In genomic region chr10:61628199-61628874, GRCh38 we compare ENCODE assay signal across 1 cellular context.
TF ChIP-seq lines count a peak whose summit lies in the region.

No MANE protein-coding gene starts in this region.

TF ChIP-seq in SK-N-SH, 30 proteins besides CTCF, POLR2A, EP300 and RAD21 (continued from another document):
- TF ChIP-seq REST (IDR thresholded peaks at IDR 0.05; ENCODE audit: low read depth, low read length) (no peak), NRF1 (IDR thresholded peaks at IDR 0.05; ENCODE audit: low read depth, low read length) (no peak), TCF12 (IDR thresholded peaks at IDR 0.05) (peak; percentile 68; the same call in 1 of the 2 replicates), RXRA (IDR thresholded peaks at IDR 0.05; ENCODE audit: borderline replicate concordance, low read depth) (no peak), FOXJ3 (CRISPR knock-in tag; IDR thresholded peaks at IDR 0.05) (no peak), RCOR1 (IDR thresholded peaks at IDR 0.05; ENCODE audit: low read length) (no peak), USF1 (IDR thresholded peaks at IDR 0.05; ENCODE audit: borderline replicate concordance, low read depth) (no peak), JUND (IDR thresholded peaks at IDR 0.05) (peak; percentile 66), FOSL2 (IDR thresholded peaks at IDR 0.05; ENCODE audit: borderline replicate concordance, low read depth) (peak; percentile 77), TAF1 (IDR thresholded peaks at IDR 0.05; ENCODE audit: borderline replicate concordance, low read depth, low read length) (0 out of 2 replicates have a peak, but pooled peaks have one; percentile 25), ELF1 (IDR thresholded peaks at IDR 0.05) (no peak), YY1 (IDR thresholded peaks at IDR 0.05; ENCODE audit: low read depth) (no peak), MXI1 (IDR thresholded peaks at IDR 0.05; ENCODE audit: low read depth, low read length) (no peak), SIN3A (IDR thresholded peaks at IDR 0.05; ENCODE audit: borderline replicate concordance, low read depth, low read length) (no peak), MEF2A (IDR thresholded peaks at IDR 0.05; ENCODE audit: borderline replicate concordance, low read depth) (no peak), TEAD4 (IDR thresholded peaks at IDR 0.05; ENCODE audit: borderline replicate concordance, insufficient read depth) (peak; percentile 58; the same call in 1 of the 2 replicates), GATA2 (CRISPR knock-in tag; IDR thresholded peaks at IDR 0.05) (no peak), USF2 (IDR thresholded peaks at IDR 0.05; ENCODE audit: borderline replicate concordance, low read depth, low read length) (no peak), IRF3 (IDR thresholded peaks at IDR 0.05; ENCODE audit: low read depth, low read length) (no peak), POLR2AphosphoS5 (IDR thresholded peaks at IDR 0.05; ENCODE audit: low read depth, low read length) (peak; percentile 45; the same call in 1 of the 2 replicates), SMC3 (IDR thresholded peaks at IDR 0.05; ENCODE audit: low read depth, low read length) (no peak)
